ENCODE assay signal across 1 cellular context in genomic region chr1:110056284-110056680, GRCh38.
TF ChIP-seq lines count a peak whose summit lies in the region.

No MANE protein-coding gene starts in this region.

TF ChIP-seq in WTC11, 78 proteins besides CTCF, POLR2A, EP300 and RAD21:
- TF ChIP-seq RORB (CRISPR knock-in tag; IDR thresholded peaks at IDR 0.05) = no peak
- TF ChIP-seq ATF3 (CRISPR knock-in tag; conservative IDR thresholded peaks at IDR 0.05) = no peak
